ENCODE assay signal across 36 cellular contexts in the genomic region with DNA sequence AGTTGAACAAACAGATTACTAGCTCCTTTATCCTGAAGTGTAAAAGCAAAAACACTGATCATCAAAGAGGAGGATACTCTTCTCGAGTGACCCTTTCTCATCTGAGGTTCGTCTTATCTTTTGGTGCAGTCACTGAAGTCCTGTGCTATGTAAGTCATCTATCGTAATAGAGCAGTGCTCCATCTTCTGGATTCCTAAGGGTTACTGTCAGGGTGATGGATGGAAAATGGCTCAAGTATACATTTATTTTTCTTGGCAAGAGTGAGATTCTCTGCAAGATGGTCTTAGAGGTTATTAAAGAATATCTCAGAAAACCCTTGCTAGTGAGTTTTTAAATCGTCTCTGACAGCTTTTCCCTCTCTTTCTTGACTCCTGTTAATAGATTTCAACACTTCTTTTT. TPM values are rescaled to one million over a fixed set of nuclear protein-coding genes. Genes with fewer than 3 reads are reported as not detected.
"Had no signal": no experiment of that assay in that cellular context is flagged by ENCODE, and none has a peak within 500 bp of the region (broad histone marks: within the 10 kb centered on the region; RNA-seq: fewer than 3 reads in every experiment).

No MANE protein-coding gene starts in this region.

- H3K4me1 ChIP-seq: foreskin keratinocyte had no signal

- H3K4me3 Mint-ChIP-seq: activated CD4-positive, alpha-beta memory T cell treated with anti-CD3 and anti-CD28 coated beads for 36 hours; activated CD4-positive, alpha-beta T cell treated with anti-CD3 and anti-CD28 coated beads for 36 hours; activated CD4-positive, alpha-beta T cell treated with anti-CD3 and anti-CD28 coated beads, Interleukin-2, amount 10 ng/mL, durations not matched to agents 24 days and 14 days; activated CD8-positive, alpha-beta memory T cell treated with anti-CD3 and anti-CD28 coated beads, Interleukin-2, amount 10 ng/mL, durations not matched to agents 7 days and 5 days; activated CD8-positive, alpha-beta T cell treated with anti-CD3 and anti-CD28 coated beads, Interleukin-2, amount 10 ng/mL, durations not matched to agents 7 days and 5 days; activated naive CD8-positive, alpha-beta T cell; activated T-cell treated with anti-CD3 and anti-CD28 coated beads, Interleukin-2, amount 50 U/mL, for 24 hours; activated T-cell treated with anti-CD3 and anti-CD28 coated beads, Interleukin-2, amount 50 U/mL, for 72 hours; central memory CD8-positive, alpha-beta T cell; dendritic cell treated with granulocyte-macrophage colony-stimulating factor and Interleukin-4, amounts not matched to agents 40 ng/mL and 50 ng/mL, for 4 days; endodermal cell; T-helper 17 cell; T-helper 2 cell treated with Interferon-gamma antibody and Interleukin-4, amounts not matched to agents 5 μg/mL and 100 μg/mL, for 36 hours had no signal

- ATAC-seq: activated CD4-positive, alpha-beta T cell treated with anti-CD3 and anti-CD28 coated beads for 36 hours; activated CD8-positive, alpha-beta memory T cell treated with anti-CD3 and anti-CD28 coated beads, Interleukin-2, amount 10 ng/mL, durations not matched to agents 7 days and 5 days; activated CD8-positive, alpha-beta T cell treated with anti-CD3 and anti-CD28 coated beads, Interleukin-2, amount 10 ng/mL, durations not matched to agents 7 days and 5 days; activated T-cell treated with anti-CD3 and anti-CD28 coated beads, Interleukin-2, amount 50 U/mL, for 72 hours; foreskin keratinocyte; gastrocnemius medialis; heart right ventricle; T-helper 17 cell had no signal

- H3K9me3 ChIP-seq: esophagus muscularis mucosa, gastrocnemius medialis, heart right ventricle had no signal

- H3K36me3 ChIP-seq: brain microvascular endothelial cell, esophagus muscularis mucosa, gastrocnemius medialis, heart right ventricle, WERI-Rb-1 had no signal

- H3K9me3 Mint-ChIP-seq: activated CD4-positive, alpha-beta memory T cell treated with anti-CD3 and anti-CD28 coated beads for 36 hours; activated CD4-positive, alpha-beta T cell treated with anti-CD3 and anti-CD28 coated beads, Interleukin-2, amount 10 ng/mL, durations not matched to agents 24 days and 14 days; activated T-cell treated with anti-CD3 and anti-CD28 coated beads, Interleukin-2, amount 50 U/mL, for 24 hours; activated T-cell treated with anti-CD3 and anti-CD28 coated beads, Interleukin-2, amount 50 U/mL, for 72 hours; central memory CD8-positive, alpha-beta T cell; dendritic cell treated with granulocyte-macrophage colony-stimulating factor and Interleukin-4, amounts not matched to agents 40 ng/mL and 50 ng/mL, for 4 days; endodermal cell; T-helper 2 cell treated with Interferon-gamma antibody and Interleukin-4, amounts not matched to agents 5 μg/mL and 100 μg/mL, for 36 hours had no signal

- H3K27ac ChIP-seq: brain microvascular endothelial cell, coronary artery, dorsolateral prefrontal cortex, esophagus muscularis mucosa, foreskin keratinocyte, gastrocnemius medialis, heart right ventricle, WERI-Rb-1 had no signal

- H3K27me3 ChIP-seq: brain microvascular endothelial cell, esophagus muscularis mucosa, foreskin keratinocyte, gastrocnemius medialis, heart right ventricle had no signal

- H3K27ac Mint-ChIP-seq: activated CD4-positive, alpha-beta memory T cell treated with anti-CD3 and anti-CD28 coated beads for 36 hours; activated CD4-positive, alpha-beta T cell treated with anti-CD3 and anti-CD28 coated beads for 36 hours; activated CD4-positive, alpha-beta T cell treated with anti-CD3 and anti-CD28 coated beads, Interleukin-2, amount 10 ng/mL, durations not matched to agents 24 days and 14 days; activated CD8-positive, alpha-beta memory T cell treated with anti-CD3 and anti-CD28 coated beads, Interleukin-2, amount 10 ng/mL, durations not matched to agents 7 days and 5 days; activated CD8-positive, alpha-beta T cell treated with anti-CD3 and anti-CD28 coated beads, Interleukin-2, amount 10 ng/mL, durations not matched to agents 7 days and 5 days; activated naive CD8-positive, alpha-beta T cell; activated T-cell treated with anti-CD3 and anti-CD28 coated beads, Interleukin-2, amount 50 U/mL, for 24 hours; activated T-cell treated with anti-CD3 and anti-CD28 coated beads, Interleukin-2, amount 50 U/mL, for 72 hours; dendritic cell treated with granulocyte-macrophage colony-stimulating factor and Interleukin-4, amounts not matched to agents 40 ng/mL and 50 ng/mL, for 4 days; endodermal cell; T-helper 17 cell; T-helper 2 cell treated with Interferon-gamma antibody and Interleukin-4, amounts not matched to agents 5 μg/mL and 100 μg/mL, for 36 hours had no signal

- H3K4me1 Mint-ChIP-seq: activated CD4-positive, alpha-beta T cell treated with anti-CD3 and anti-CD28 coated beads for 36 hours; activated CD4-positive, alpha-beta T cell treated with anti-CD3 and anti-CD28 coated beads, Interleukin-2, amount 10 ng/mL, durations not matched to agents 24 days and 14 days; activated CD8-positive, alpha-beta memory T cell treated with anti-CD3 and anti-CD28 coated beads, Interleukin-2, amount 10 ng/mL, durations not matched to agents 7 days and 5 days; central memory CD8-positive, alpha-beta T cell; T-helper 17 cell had no signal

- DNase-seq: activated CD4-positive, alpha-beta memory T cell treated with anti-CD3 and anti-CD28 coated beads for 36 hours; activated CD4-positive, alpha-beta T cell treated with anti-CD3 and anti-CD28 coated beads for 36 hours; activated CD4-positive, alpha-beta T cell treated with anti-CD3 and anti-CD28 coated beads, Interleukin-2, amount 10 ng/mL, durations not matched to agents 24 days and 14 days; activated CD4-positive, CD25-positive, alpha-beta regulatory T cell; activated CD4-positive, CD25-positive, alpha-beta regulatory T cell treated with anti-CD3 and anti-CD28 coated beads, Interleukin-2, amount 50 U/mL, for 72 hours; activated CD8-positive, alpha-beta memory T cell treated with anti-CD3 and anti-CD28 coated beads, Interleukin-2, amount 10 ng/mL, durations not matched to agents 7 days and 5 days; activated CD8-positive, alpha-beta memory T cell treated with anti-CD3 and anti-CD28 coated beads, Interleukin-2, amount 50 U/mL, for 48 hours; activated CD8-positive, alpha-beta T cell treated with anti-CD3 and anti-CD28 coated beads, Interleukin-2, amount 10 ng/mL, durations not matched to agents 7 days and 5 days; activated effector memory CD4-positive, alpha-beta T cell treated with Interleukin-2 at 50 U/mL for 16 hours; activated gamma-delta T cell treated with Interleukin-2 at 50 U/mL for 16 hours; activated naive CD4-positive, alpha-beta T cell treated with anti-CD3 and anti-CD28 coated beads, Interleukin-2, amount 50 U/mL, for 16 hours; activated naive CD4-positive, alpha-beta T cell treated with Interleukin-2 at 50 U/mL for 16 hours; activated T-cell treated with anti-CD3 and anti-CD28 coated beads for 4 hours; activated T-cell treated with anti-CD3 and anti-CD28 coated beads, Interleukin-2, amount 50 U/mL, for 24 hours; activated T-cell treated with anti-CD3 and anti-CD28 coated beads, Interleukin-2, amount 50 U/mL, for 72 hours; amniotic stem cell; anterior cingulate cortex; brain microvascular endothelial cell; dorsolateral prefrontal cortex; effector memory CD4-positive, alpha-beta T cell; endodermal cell; foreskin keratinocyte; gastrocnemius medialis; glutamatergic neuron; heart right ventricle; T-helper 1 cell; T-helper 17 cell; T1000; WERI-Rb-1 had no signal

- H3K27me3 Mint-ChIP-seq: activated CD4-positive, alpha-beta memory T cell treated with anti-CD3 and anti-CD28 coated beads for 36 hours; activated CD4-positive, alpha-beta T cell treated with anti-CD3 and anti-CD28 coated beads, Interleukin-2, amount 10 ng/mL, durations not matched to agents 24 days and 14 days; activated T-cell treated with anti-CD3 and anti-CD28 coated beads, Interleukin-2, amount 50 U/mL, for 24 hours; central memory CD8-positive, alpha-beta T cell; dendritic cell treated with granulocyte-macrophage colony-stimulating factor and Interleukin-4, amounts not matched to agents 40 ng/mL and 50 ng/mL, for 4 days had no signal

- H3K4me3 ChIP-seq: coronary artery, dorsolateral prefrontal cortex, esophagus muscularis mucosa, gastrocnemius medialis, heart right ventricle had no signal

- H3K36me3 Mint-ChIP-seq: activated CD4-positive, alpha-beta memory T cell treated with anti-CD3 and anti-CD28 coated beads for 36 hours; activated CD8-positive, alpha-beta memory T cell treated with anti-CD3 and anti-CD28 coated beads, Interleukin-2, amount 10 ng/mL, durations not matched to agents 7 days and 5 days; activated naive CD8-positive, alpha-beta T cell had no signal

RNA-seq across cellular contexts. Expression of a gene that starts 12.4 kb away (rescaled TPM):
- total RNA-seq: activated CD4-positive, alpha-beta memory T cell treated with anti-CD3 and anti-CD28 coated beads for 36 hours; activated CD4-positive, alpha-beta T cell treated with anti-CD3 and anti-CD28 coated beads for 36 hours; activated CD4-positive, alpha-beta T cell treated with anti-CD3 and anti-CD28 coated beads, Interleukin-2, amount 10 ng/mL, durations not matched to agents 24 days and 14 days; activated CD8-positive, alpha-beta memory T cell treated with anti-CD3 and anti-CD28 coated beads for 36 hours; activated CD8-positive, alpha-beta memory T cell treated with anti-CD3 and anti-CD28 coated beads, Interleukin-2, amount 10 ng/mL, durations not matched to agents 7 days and 5 days; activated CD8-positive, alpha-beta T cell treated with anti-CD3 and anti-CD28 coated beads, Interleukin-2, amount 10 ng/mL, durations not matched to agents 7 days and 5 days; activated T-cell treated with anti-CD3 and anti-CD28 coated beads, Interleukin-2, amount 50 U/mL, for 72 hours had no signal
